ENCODE assay signal across 8 cellular contexts in the genomic region with DNA sequence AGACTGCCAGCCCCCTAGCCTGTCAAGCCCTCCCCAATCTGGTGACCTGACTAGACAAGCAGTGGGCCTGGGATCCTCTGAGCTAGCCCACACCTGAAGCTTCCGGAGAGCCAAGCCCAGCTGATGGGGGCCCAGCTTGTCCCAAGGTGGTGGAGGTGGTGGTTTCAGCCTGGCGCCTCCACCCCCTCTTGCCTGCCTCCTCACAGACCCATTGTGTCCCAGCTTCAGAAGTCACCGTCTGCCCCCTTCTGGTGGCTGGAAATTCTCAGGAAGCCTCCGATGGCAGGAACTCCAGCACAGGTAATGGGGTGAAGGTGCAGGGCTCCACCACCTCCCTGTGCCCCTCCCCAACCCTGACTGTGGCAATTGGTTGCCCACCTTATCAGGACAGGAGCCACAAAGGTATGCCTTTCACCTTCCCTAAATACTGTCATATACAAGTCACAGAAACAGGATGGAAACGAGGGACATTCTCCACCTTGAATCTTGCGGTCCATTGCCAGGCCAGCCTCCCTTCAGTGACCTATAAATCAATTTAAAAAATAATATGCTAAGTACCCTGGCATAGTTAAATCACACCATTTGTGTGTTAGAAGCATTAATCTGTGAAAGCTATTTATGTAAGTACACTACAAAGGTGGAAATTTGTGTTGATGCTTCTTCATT.
DNase-seq lines count a peak whose midpoint lies in the region; ATAC-seq and TF ChIP-seq lines count a peak whose summit lies in the region.

No MANE protein-coding gene starts in this region.

- TF ChIP-seq POLR2A in right lobe of liver (IDR thresholded peaks at IDR 0.05): no peak

- DNase-seq in G401 (ENCODE audit: low spot score): peak; percentile 69
- DNase-seq in MG63: peak; percentile 23
- peak; percentile 13 for DNase-seq in T-helper 9 cell
- DNase-seq in choroid plexus epithelial cell (ENCODE audit: low read depth): peak; percentile 76
- peak; percentile 60 to 77 (median 62) for DNase-seq in right lobe of liver
- peak; percentile 9 to 16 (median 13) for DNase-seq in stimulated activated CD4-positive, alpha-beta T cell treated with anti-CD3 and anti-CD28 coated beads, TNF-alpha, amount 100 ng/mL, for 48 hours (ENCODE audit: low read depth in 3 of 3)
- no peak for DNase-seq in GF-D8 (lab: John Stamatoyannopoulos, UW)
- no peak for DNase-seq in T1000 (lab: John Stamatoyannopoulos, UW)

- H3K4me3 ChIP-seq in MG63 (no peak overlapping the region), choroid plexus epithelial cell (ENCODE audit: low read depth, low read length) (no peak overlapping the region), right lobe of liver (no peak overlapping the region)

- TF ChIP-seq CTCF in choroid plexus epithelial cell (conservative IDR thresholded peaks at IDR 0.05; ENCODE audit: low read depth, low read length) (peak; percentile 88), right lobe of liver (IDR thresholded peaks at IDR 0.05) (peak; percentile 63 to 75 (median 70))

- peak; percentile 88 to 91 (median 90) for ATAC-seq in right lobe of liver

- no peak overlapping the region for H3K27ac ChIP-seq in right lobe of liver

- H3K4me1 ChIP-seq in right lobe of liver: no peaks in the 10 kb centered on the region

- H3K9me3 ChIP-seq in MG63: no peaks in the 10 kb centered on the region
- no peaks in the 10 kb centered on the region for H3K9me3 ChIP-seq in right lobe of liver

- in situ Hi-C loops in G401 (cut with HindIII; ENCODE audit: low sequenced_read_pairs): no loop called here

- 51% methylated on average over 3 of the region's 6 CpGs for WGBS in right lobe of liver (ENCODE audit: insufficient coverage, low coverage, low lambda C conversion rate, missing lambda C conversion rate)

- H3K36me3 ChIP-seq in MG63: no peaks in the 10 kb centered on the region
- H3K36me3 ChIP-seq in right lobe of liver: no peaks in the 10 kb centered on the region

- no peaks in the 10 kb centered on the region for H3K27me3 ChIP-seq in MG63
- H3K27me3 ChIP-seq in right lobe of liver: no peaks in the 10 kb centered on the region

- intact Hi-C loops in right lobe of liver (cut with DNase I): loop anchor here in 1 of 2 donors (5.0 to 10.0 kb wide), 2 partner anchors 65 to 517 kb away; a partner anchor contains a TSS

Comparison
In these comparisons a context has a peak if more than half of its experiments do, and no peak if none do; other contexts are left out.
1. DNase-seq: peak in G401 (single experiment), MG63 (single experiment), T-helper 9 cell (single experiment), choroid plexus epithelial cell (single experiment), right lobe of liver (3 of 3) and stimulated activated CD4-positive, alpha-beta T cell treated with anti-CD3 and anti-CD28 coated beads, TNF-alpha, amount 100 ng/mL, for 48 hours (3 of 3); none in GF-D8 (single experiment) and T1000 (single experiment).